In genomic region chr1:65412256-65412983, GRCh38 we compare ENCODE assay signal across 1 cellular context.
TF ChIP-seq lines count a peak whose summit lies in the region.

No MANE protein-coding gene starts in this region.

TF ChIP-seq in K562, 482 proteins besides CTCF, POLR2A, EP300 and RAD21 (continued from another document and continues in another):
- TF ChIP-seq ZBTB5 (IDR thresholded peaks at IDR 0.05) (no peak), CBX3 (IDR thresholded peaks at IDR 0.05; ENCODE audit: borderline replicate concordance in 1 of 2, low read length in 2 of 2) (peak in 1 of 2 experiments; percentile 80; a peak in 1 of 3 replicates), KDM5B (IDR thresholded peaks at IDR 0.05; ENCODE audit: insufficient replicate concordance, low read depth, low read length) (no peak), ILK (tag; IDR thresholded peaks at IDR 0.05; ENCODE audit: borderline replicate concordance, low read depth) (no peak), ERF (CRISPR knock-in tag; IDR thresholded peaks at IDR 0.05) (no peak), SRSF1 (IDR thresholded peaks at IDR 0.05; ENCODE audit: low read depth, low read length) (no peak), GABPB1 (CRISPR knock-in tag; IDR thresholded peaks at IDR 0.05) (no peak), SAFB (IDR thresholded peaks at IDR 0.05; ENCODE audit: borderline replicate concordance, low read depth, low read length) (no peak), TAF1 (IDR thresholded peaks at IDR 0.05; ENCODE audit: control insufficient read depth, extremely low read depth, insufficient read depth, low read length, severe bottlenecking) (no peak), NFE2L1 (tag; IDR thresholded peaks at IDR 0.05; ENCODE audit: borderline replicate concordance, low read depth) (no peak), TOE1 (IDR thresholded peaks at IDR 0.05; ENCODE audit: borderline replicate concordance) (peak; percentile 72), TOE1 (CRISPR knock-in tag; IDR thresholded peaks at IDR 0.05; ENCODE audit: borderline replicate concordance, low read depth) (no peak), ATF2 (CRISPR knock-in tag; IDR thresholded peaks at IDR 0.05) (no peak), ZFX (CRISPR knock-in tag; IDR thresholded peaks at IDR 0.05) (no peak), CEBPB (tag; IDR thresholded peaks at IDR 0.05) (no peak), TEAD2 (tag; IDR thresholded peaks at IDR 0.05) (no peak), SETDB1 (IDR thresholded peaks at IDR 0.05; ENCODE audit: low read length) (no peak), ZNF511 (CRISPR knock-in tag; IDR thresholded peaks at IDR 0.05) (no peak), PRPF4 (IDR thresholded peaks at IDR 0.05; ENCODE audit: insufficient read depth, low read depth, low read length, poor library complexity, severe bottlenecking) (no peak), NCOA2 (IDR thresholded peaks at IDR 0.05; ENCODE audit: partially characterized antibody in 2 of 2) (peak in 1 of 2 experiments; percentile 86), XRCC3 (IDR thresholded peaks at IDR 0.05) (no peak), KLF6 (CRISPR knock-in tag; IDR thresholded peaks at IDR 0.05; ENCODE audit: borderline replicate concordance) (peak; percentile 74; the same call in 1 of the 2 replicates), HDAC1 (IDR thresholded peaks at IDR 0.05) (peak in 1 of 2 experiments; percentile 85; a peak in 3 of 4 replicates), FOXK1 (CRISPR knock-in tag; IDR thresholded peaks at IDR 0.05; ENCODE audit: borderline replicate concordance) (no peak), TARDBP (IDR thresholded peaks at IDR 0.05) (peak; percentile 80; the same call in 1 of the 2 replicates), BCLAF1 (IDR thresholded peaks at IDR 0.05; ENCODE audit: borderline replicate concordance in 1 of 2, control insufficient read depth in 1 of 2, low read depth in 2 of 2, low read length in 1 of 2) (no peak; a peak in 1 of 4 replicates), BRD9 (IDR thresholded peaks at IDR 0.05; ENCODE audit: low read depth, partially characterized antibody) (peak; percentile 65), ZNF655 (CRISPR knock-in tag; IDR thresholded peaks at IDR 0.05) (no peak), HES1 (IDR thresholded peaks at IDR 0.05; ENCODE audit: low read depth) (peak; percentile 74), SRF (CRISPR knock-in tag; IDR thresholded peaks at IDR 0.05) (0 out of 4 replicates have a peak, but pooled peaks of 1 of the 2 experiments have one; percentile 56), YBX1 (IDR thresholded peaks at IDR 0.05) (no peak)
- TF ChIP-seq, protein P1, sequence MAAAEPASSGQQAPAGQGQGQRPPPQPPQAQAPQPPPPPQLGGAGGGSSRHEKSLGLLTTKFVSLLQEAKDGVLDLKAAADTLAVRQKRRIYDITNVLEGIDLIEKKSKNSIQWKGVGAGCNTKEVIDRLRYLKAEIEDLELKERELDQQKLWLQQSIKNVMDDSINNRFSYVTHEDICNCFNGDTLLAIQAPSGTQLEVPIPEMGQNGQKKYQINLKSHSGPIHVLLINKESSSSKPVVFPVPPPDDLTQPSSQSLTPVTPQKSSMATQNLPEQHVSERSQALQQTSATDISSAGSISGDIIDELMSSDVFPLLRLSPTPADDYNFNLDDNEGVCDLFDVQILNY (CRISPR knock-in tag; IDR thresholded peaks at IDR 0.05), result no peak
- TF ChIP-seq, protein P2, sequence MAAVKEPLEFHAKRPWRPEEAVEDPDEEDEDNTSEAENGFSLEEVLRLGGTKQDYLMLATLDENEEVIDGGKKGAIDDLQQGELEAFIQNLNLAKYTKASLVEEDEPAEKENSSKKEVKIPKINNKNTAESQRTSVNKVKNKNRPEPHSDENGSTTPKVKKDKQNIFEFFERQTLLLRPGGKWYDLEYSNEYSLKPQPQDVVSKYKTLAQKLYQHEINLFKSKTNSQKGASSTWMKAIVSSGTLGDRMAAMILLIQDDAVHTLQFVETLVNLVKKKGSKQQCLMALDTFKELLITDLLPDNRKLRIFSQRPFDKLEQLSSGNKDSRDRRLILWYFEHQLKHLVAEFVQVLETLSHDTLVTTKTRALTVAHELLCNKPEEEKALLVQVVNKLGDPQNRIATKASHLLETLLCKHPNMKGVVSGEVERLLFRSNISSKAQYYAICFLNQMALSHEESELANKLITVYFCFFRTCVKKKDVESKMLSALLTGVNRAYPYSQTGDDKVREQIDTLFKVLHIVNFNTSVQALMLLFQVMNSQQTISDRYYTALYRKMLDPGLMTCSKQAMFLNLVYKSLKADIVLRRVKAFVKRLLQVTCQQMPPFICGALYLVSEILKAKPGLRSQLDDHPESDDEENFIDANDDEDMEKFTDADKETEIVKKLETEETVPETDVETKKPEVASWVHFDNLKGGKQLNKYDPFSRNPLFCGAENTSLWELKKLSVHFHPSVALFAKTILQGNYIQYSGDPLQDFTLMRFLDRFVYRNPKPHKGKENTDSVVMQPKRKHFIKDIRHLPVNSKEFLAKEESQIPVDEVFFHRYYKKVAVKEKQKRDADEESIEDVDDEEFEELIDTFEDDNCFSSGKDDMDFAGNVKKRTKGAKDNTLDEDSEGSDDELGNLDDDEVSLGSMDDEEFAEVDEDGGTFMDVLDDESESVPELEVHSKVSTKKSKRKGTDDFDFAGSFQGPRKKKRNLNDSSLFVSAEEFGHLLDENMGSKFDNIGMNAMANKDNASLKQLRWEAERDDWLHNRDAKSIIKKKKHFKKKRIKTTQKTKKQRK (IDR thresholded peaks at IDR 0.05; ENCODE audit: borderline replicate concordance, low read depth, low read length), result no peak
- TF ChIP-seq, protein P3, sequence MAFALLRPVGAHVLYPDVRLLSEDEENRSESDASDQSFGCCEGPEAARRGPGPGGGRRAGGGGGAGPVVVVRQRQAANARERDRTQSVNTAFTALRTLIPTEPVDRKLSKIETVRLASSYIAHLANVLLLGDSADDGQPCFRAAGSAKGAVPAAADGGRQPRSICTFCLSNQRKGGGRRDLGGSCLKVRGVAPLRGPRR (CRISPR knock-in tag; IDR thresholded peaks at IDR 0.05), result no peak
- TF ChIP-seq, protein P4, sequence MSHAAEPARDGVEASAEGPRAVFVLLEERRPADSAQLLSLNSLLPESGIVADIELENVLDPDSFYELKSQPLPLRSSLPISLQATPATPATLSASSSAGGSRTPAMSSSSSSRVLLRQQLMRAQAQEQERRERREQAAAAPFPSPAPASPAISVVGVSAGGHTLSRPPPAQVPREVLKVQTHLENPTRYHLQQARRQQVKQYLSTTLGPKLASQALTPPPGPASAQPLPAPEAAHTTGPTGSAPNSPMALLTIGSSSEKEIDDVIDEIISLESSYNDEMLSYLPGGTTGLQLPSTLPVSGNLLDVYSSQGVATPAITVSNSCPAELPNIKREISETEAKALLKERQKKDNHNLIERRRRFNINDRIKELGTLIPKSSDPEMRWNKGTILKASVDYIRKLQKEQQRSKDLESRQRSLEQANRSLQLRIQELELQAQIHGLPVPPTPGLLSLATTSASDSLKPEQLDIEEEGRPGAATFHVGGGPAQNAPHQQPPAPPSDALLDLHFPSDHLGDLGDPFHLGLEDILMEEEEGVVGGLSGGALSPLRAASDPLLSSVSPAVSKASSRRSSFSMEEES (CRISPR knock-in tag; IDR thresholded peaks at IDR 0.05), result no peak
- TF ChIP-seq, protein P5, sequence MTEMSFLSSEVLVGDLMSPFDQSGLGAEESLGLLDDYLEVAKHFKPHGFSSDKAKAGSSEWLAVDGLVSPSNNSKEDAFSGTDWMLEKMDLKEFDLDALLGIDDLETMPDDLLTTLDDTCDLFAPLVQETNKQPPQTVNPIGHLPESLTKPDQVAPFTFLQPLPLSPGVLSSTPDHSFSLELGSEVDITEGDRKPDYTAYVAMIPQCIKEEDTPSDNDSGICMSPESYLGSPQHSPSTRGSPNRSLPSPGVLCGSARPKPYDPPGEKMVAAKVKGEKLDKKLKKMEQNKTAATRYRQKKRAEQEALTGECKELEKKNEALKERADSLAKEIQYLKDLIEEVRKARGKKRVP (CRISPR knock-in tag; IDR thresholded peaks at IDR 0.05), result peak; percentile 60; the same call in 1 of the 2 replicates
- TF ChIP-seq, protein P6, sequence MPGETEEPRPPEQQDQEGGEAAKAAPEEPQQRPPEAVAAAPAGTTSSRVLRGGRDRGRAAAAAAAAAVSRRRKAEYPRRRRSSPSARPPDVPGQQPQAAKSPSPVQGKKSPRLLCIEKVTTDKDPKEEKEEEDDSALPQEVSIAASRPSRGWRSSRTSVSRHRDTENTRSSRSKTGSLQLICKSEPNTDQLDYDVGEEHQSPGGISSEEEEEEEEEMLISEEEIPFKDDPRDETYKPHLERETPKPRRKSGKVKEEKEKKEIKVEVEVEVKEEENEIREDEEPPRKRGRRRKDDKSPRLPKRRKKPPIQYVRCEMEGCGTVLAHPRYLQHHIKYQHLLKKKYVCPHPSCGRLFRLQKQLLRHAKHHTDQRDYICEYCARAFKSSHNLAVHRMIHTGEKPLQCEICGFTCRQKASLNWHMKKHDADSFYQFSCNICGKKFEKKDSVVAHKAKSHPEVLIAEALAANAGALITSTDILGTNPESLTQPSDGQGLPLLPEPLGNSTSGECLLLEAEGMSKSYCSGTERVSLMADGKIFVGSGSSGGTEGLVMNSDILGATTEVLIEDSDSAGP (CRISPR knock-in tag; IDR thresholded peaks at IDR 0.05), result no peak
- TF ChIP-seq, protein P7, sequence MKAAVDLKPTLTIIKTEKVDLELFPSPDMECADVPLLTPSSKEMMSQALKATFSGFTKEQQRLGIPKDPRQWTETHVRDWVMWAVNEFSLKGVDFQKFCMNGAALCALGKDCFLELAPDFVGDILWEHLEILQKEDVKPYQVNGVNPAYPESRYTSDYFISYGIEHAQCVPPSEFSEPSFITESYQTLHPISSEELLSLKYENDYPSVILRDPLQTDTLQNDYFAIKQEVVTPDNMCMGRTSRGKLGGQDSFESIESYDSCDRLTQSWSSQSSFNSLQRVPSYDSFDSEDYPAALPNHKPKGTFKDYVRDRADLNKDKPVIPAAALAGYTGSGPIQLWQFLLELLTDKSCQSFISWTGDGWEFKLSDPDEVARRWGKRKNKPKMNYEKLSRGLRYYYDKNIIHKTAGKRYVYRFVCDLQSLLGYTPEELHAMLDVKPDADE (conservative IDR thresholded peaks at IDR 0.05; ENCODE audit: control insufficient read depth, low read depth, low read length), result no peak
